Comparison of ENCODE assay signal across 8 cellular contexts in the genomic region with DNA sequence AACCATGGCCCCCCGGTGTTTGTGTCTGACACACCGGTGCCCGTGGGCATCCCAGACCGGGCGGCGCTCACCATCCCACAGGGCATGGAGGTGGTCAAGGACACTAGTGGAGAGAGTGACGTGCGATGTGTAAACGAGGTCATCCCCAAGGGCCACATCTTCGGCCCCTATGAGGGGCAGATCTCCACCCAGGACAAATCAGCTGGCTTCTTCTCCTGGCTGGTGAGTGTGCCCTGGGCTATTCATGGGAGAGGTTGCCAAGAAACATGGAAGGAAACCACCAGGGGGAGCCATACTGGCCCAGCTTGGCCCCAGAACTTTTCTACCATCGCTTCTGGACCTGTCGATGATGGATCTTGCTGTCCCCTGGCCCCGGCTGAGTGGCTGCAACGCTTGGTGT. TPM values are rescaled to one million over a fixed set of nuclear protein-coding genes. Genes with fewer than 3 reads are reported as not detected.
DNase-seq lines count a peak whose midpoint lies in the region; ATAC-seq and TF ChIP-seq lines count a peak whose summit lies in the region.

No MANE protein-coding gene starts in this region.

- peaks cover 11% of the 10 kb centered on the region for H3K36me3 Mint-ChIP-seq in nephron progenitor cell (ENCODE audit: low read depth)

- TF ChIP-seq CTCF in nephron progenitor cell (IDR thresholded peaks at IDR 0.05) (peak; percentile 33), GM10266 (IDR thresholded peaks at IDR 0.05; ENCODE audit: control insufficient read depth, insufficient read depth, low read depth, missing control alignments) (no peak)

- ATAC-seq in HG03139 (IDR thresholded peaks at IDR 0.05; ENCODE audit: unreplicated experiment) (no peak), GM21529 (IDR thresholded peaks at IDR 0.05; ENCODE audit: unreplicated experiment) (no peak), HG03196 (IDR thresholded peaks at IDR 0.05; ENCODE audit: unreplicated experiment) (no peak)

- H3K27ac Mint-ChIP-seq in nephron progenitor cell = no peak overlapping the region

- no peaks in the 10 kb centered on the region for H3K9me3 Mint-ChIP-seq in nephron progenitor cell

- H3K4me1 Mint-ChIP-seq in nephron progenitor cell = peaks cover 25% of the 10 kb centered on the region

- DNase-seq in DMS53 treated with DMSO at 0.1 percent for 48 hours (lab: John Stamatoyannopoulos, UW; ENCODE audit: unreplicated experiment) (peak; percentile 3), HuH-7 (ENCODE audit: low spot score) (peak; percentile 66), cerebellum (ENCODE audit: low spot score) (peak; percentile 32), nephron progenitor cell (no peak), GM10266 (ENCODE audit: extremely low spot score) (no peak)

- peaks cover 9% of the 10 kb centered on the region for H3K27me3 Mint-ChIP-seq in nephron progenitor cell (ENCODE audit: low read depth, poor library complexity)

- no peak overlapping the region for H3K4me3 Mint-ChIP-seq in nephron progenitor cell

RNA-seq across cellular contexts. Expression of a gene that starts 36.5 kb away (rescaled TPM):
- total RNA-seq in cerebellum = 10.9 TPM

Comparison
In these comparisons a context has a peak if more than half of its experiments do, and no peak if none do; other contexts are left out.
1. DNase-seq: peak in DMS53 treated with DMSO at 0.1 percent for 48 hours (single experiment), HuH-7 (single experiment) and cerebellum (single experiment); none in nephron progenitor cell (single experiment) and GM10266 (single experiment).